8 cellular contexts compared by ENCODE assay signal in genomic region chr3:180913582-180914404, GRCh38. TPM values are rescaled to one million over a fixed set of nuclear protein-coding genes. Genes with fewer than 3 reads are reported as not detected.
DNase-seq lines count a peak whose midpoint lies in the region; ATAC-seq, FAIRE-seq and TF ChIP-seq lines count a peak whose summit lies in the region.

No MANE protein-coding gene starts in this region.

- no peak overlapping the region for H2AFZ ChIP-seq in keratinocyte (ENCODE audit: control insufficient read depth, low read length)

- H3K27ac Mint-ChIP-seq in activated naive CD4-positive, alpha-beta T cell treated with anti-CD3 and anti-CD28 coated beads, Interleukin-2, amount 10 ng/mL, durations not matched to agents 7 days and 5 days: peak overlapping the region; percentile 93
- H3K27ac Mint-ChIP-seq in activated naive CD8-positive, alpha-beta T cell treated with anti-CD3 and anti-CD28 coated beads for 36 hours: peak overlapping the region; percentile 99

- H3K4me1 ChIP-seq in keratinocyte (ENCODE audit: control insufficient read depth, extremely low read depth, insufficient read depth, low read length) (peaks cover 15% of the 10 kb centered on the region), thoracic aorta (ENCODE audit: control insufficient read depth in 1 of 2, low read depth in 2 of 2) (peaks cover 21 to 30% of the 10 kb centered on the region in 2 donors)

- H3K4me1 Mint-ChIP-seq in activated naive CD4-positive, alpha-beta T cell treated with anti-CD3 and anti-CD28 coated beads, Interleukin-2, amount 10 ng/mL, durations not matched to agents 7 days and 5 days: peaks cover 49% of the 10 kb centered on the region
- peaks cover 52% of the 10 kb centered on the region for H3K4me1 Mint-ChIP-seq in activated naive CD8-positive, alpha-beta T cell treated with anti-CD3 and anti-CD28 coated beads for 36 hours

- H3K4me3 ChIP-seq in keratinocyte (ENCODE audit: control insufficient read depth in 2 of 3, extremely low read depth in 1 of 3, insufficient read depth in 2 of 3, low read depth in 1 of 3, low read length in 3 of 3): peak overlapping the region; percentile 88 to 92 (median 92)
- peak overlapping the region; percentile 100 for H3K4me3 ChIP-seq in thoracic aorta

- TF ChIP-seq CTCF in keratinocyte (optimal IDR thresholded peaks at IDR 0.05 in 1 of 3, IDR thresholded peaks at IDR 0.05 in 1 of 3, conservative IDR thresholded peaks at IDR 0.05 in 1 of 3; ENCODE audit: extremely low read depth in 1 of 3, insufficient read depth in 2 of 3, low read length in 3 of 3) (no peak), thoracic aorta (IDR thresholded peaks at IDR 0.05) (no peak)

- CTCF ChIA-PET in activated naive CD4-positive, alpha-beta T cell treated with anti-CD3 and anti-CD28 coated beads, Interleukin-2, amount 10 ng/mL, durations not matched to agents 7 days and 5 days (lab: Charles Lee): interaction anchor here (0.8 kb wide), 1 partner anchor 12 kb away, joined by 3 read pairs; no protein-coding TSS in a partner anchor

- dilution Hi-C loops in keratinocyte (cut with MboI; ENCODE audit: extremely low pct_ligation_motif_present, low sequenced_read_pairs): no loop called here

- H3K36me3 Mint-ChIP-seq in activated naive CD4-positive, alpha-beta T cell treated with anti-CD3 and anti-CD28 coated beads, Interleukin-2, amount 10 ng/mL, durations not matched to agents 7 days and 5 days: peaks cover 19% of the 10 kb centered on the region
- peaks cover 31% of the 10 kb centered on the region for H3K36me3 Mint-ChIP-seq in activated naive CD8-positive, alpha-beta T cell treated with anti-CD3 and anti-CD28 coated beads for 36 hours

- no peaks in the 10 kb centered on the region for H3K27me3 Mint-ChIP-seq in activated naive CD4-positive, alpha-beta T cell treated with anti-CD3 and anti-CD28 coated beads, Interleukin-2, amount 10 ng/mL, durations not matched to agents 7 days and 5 days
- H3K27me3 Mint-ChIP-seq in activated naive CD8-positive, alpha-beta T cell treated with anti-CD3 and anti-CD28 coated beads for 36 hours: no peaks in the 10 kb centered on the region

- ATAC-seq in thoracic aorta (ENCODE audit: insufficient number of reproducible peaks, low FRiP score, low read depth): no peak
- ATAC-seq in GM18519 (IDR thresholded peaks at IDR 0.05; ENCODE audit: low FRiP score, unreplicated experiment): no peak
- no peak for ATAC-seq in GM18520 (IDR thresholded peaks at IDR 0.05; ENCODE audit: unreplicated experiment)
- ATAC-seq in GM18909 (IDR thresholded peaks at IDR 0.05; ENCODE audit: poor library complexity, unreplicated experiment): no peak

- H3K9ac ChIP-seq in keratinocyte (ENCODE audit: control insufficient read depth, extremely low read depth, insufficient read depth, low read length): peak overlapping the region; percentile 99

- peaks cover 62% of the 10 kb centered on the region for H3K79me2 ChIP-seq in keratinocyte (ENCODE audit: control insufficient read depth, insufficient read depth, low read length)

- H3K9me3 ChIP-seq in keratinocyte (ENCODE audit: control insufficient read depth, low read depth, low read length) (no peaks in the 10 kb centered on the region), thoracic aorta (no peaks in the 10 kb centered on the region)

- no peaks in the 10 kb centered on the region for H3K9me3 Mint-ChIP-seq in activated naive CD4-positive, alpha-beta T cell treated with anti-CD3 and anti-CD28 coated beads, Interleukin-2, amount 10 ng/mL, durations not matched to agents 7 days and 5 days
- H3K9me3 Mint-ChIP-seq in activated naive CD8-positive, alpha-beta T cell treated with anti-CD3 and anti-CD28 coated beads for 36 hours: no peaks in the 10 kb centered on the region

- H4K20me1 ChIP-seq in keratinocyte (ENCODE audit: control insufficient read depth, extremely low read depth, insufficient read depth, low read length): peaks cover 7% of the 10 kb centered on the region

- FAIRE-seq in keratinocyte (lab: Jason Lieb, UNC): peak; percentile 17

- no peaks in the 10 kb centered on the region for H3K9me1 ChIP-seq in keratinocyte (ENCODE audit: control insufficient read depth, extremely low read depth, insufficient read depth, low read length)

- peaks cover 0 to 3% of the 10 kb centered on the region in 2 experiments for H3K36me3 ChIP-seq in keratinocyte (ENCODE audit: control insufficient read depth in 2 of 2, extremely low read depth in 1 of 2, insufficient read depth in 2 of 2, low read length in 2 of 2)
- H3K36me3 ChIP-seq in thoracic aorta: no peaks in the 10 kb centered on the region

- DNase-seq in activated naive CD4-positive, alpha-beta T cell treated with anti-CD3 and anti-CD28 coated beads, Interleukin-2, amount 10 ng/mL, durations not matched to agents 7 days and 5 days: no peak
- no peak for DNase-seq in activated naive CD4-positive, alpha-beta T cell treated with Interleukin-2 at 50 U/mL for 16 hours
- no peak for DNase-seq in activated naive CD8-positive, alpha-beta T cell treated with anti-CD3 and anti-CD28 coated beads for 36 hours
- DNase-seq in keratinocyte (ENCODE audit: low read depth, low spot score): no peak
- DNase-seq in thoracic aorta (ENCODE audit: low spot score): no peak

- H3K4me3 Mint-ChIP-seq in activated naive CD4-positive, alpha-beta T cell treated with anti-CD3 and anti-CD28 coated beads, Interleukin-2, amount 10 ng/mL, durations not matched to agents 7 days and 5 days: peak overlapping the region; percentile 94
- H3K4me3 Mint-ChIP-seq in activated naive CD8-positive, alpha-beta T cell treated with anti-CD3 and anti-CD28 coated beads for 36 hours: peak overlapping the region; percentile 99

- peak overlapping the region; percentile 80 for H3K4me2 ChIP-seq in keratinocyte (ENCODE audit: control insufficient read depth, extremely low read depth, insufficient read depth, low read depth, low read length)

- H3K27ac ChIP-seq in keratinocyte (ENCODE audit: control insufficient read depth, insufficient read depth, low read length) (peak overlapping the region; percentile 97), thoracic aorta (no peak overlapping the region)

- H3K27me3 ChIP-seq in keratinocyte (ENCODE audit: control insufficient read depth, extremely low read depth, insufficient read depth, low read length) (no peaks in the 10 kb centered on the region), thoracic aorta (replicated peaks; ENCODE audit: insufficient read depth) (no peaks in the 10 kb centered on the region)

RNA-seq across cellular contexts. Expression of gene FXR1, which starts 1.3 kb away (rescaled TPM):
- 100 to 1,000 TPM; 150 to 159 TPM for total RNA-seq in activated naive CD8-positive, alpha-beta T cell treated with anti-CD3 and anti-CD28 coated beads for 36 hours
- polyA plus RNA-seq in keratinocyte: 82.7 to 125 TPM (median 88.6 TPM) in 3 replicates
- 194 TPM for polyA plus RNA-seq in keratinocyte (2011; ENCODE audit: low read depth)
- polyA plus RNA-seq in keratinocyte (2011; cell fraction: cytosol; rRNA removed): 85.7 and 105 TPM in 2 replicates
- 72.6 and 106 TPM in 2 replicates for polyA plus RNA-seq in keratinocyte (2011; cell fraction: nucleus; rRNA removed)
- 84.9 and 91.2 TPM in 2 replicates for polyA plus RNA-seq in keratinocyte (2012; ENCODE audit: low replicate concordance)
- polyA minus RNA-seq in keratinocyte: 38.1 to 154 TPM (median 84.0 TPM) in 3 replicates
- polyA minus RNA-seq in keratinocyte (2011; cell fraction: cytosol; rRNA and poly(A)+ RNA removed): 72.5 TPM
- 51.5 and 80.5 TPM in 2 replicates for polyA minus RNA-seq in keratinocyte (2011; cell fraction: nucleus; rRNA and poly(A)+ RNA removed)
- total RNA-seq in thoracic aorta: 100 to 1,000 TPM; 103 to 112 TPM
